9 cellular contexts compared by ENCODE assay signal in the genomic region with DNA sequence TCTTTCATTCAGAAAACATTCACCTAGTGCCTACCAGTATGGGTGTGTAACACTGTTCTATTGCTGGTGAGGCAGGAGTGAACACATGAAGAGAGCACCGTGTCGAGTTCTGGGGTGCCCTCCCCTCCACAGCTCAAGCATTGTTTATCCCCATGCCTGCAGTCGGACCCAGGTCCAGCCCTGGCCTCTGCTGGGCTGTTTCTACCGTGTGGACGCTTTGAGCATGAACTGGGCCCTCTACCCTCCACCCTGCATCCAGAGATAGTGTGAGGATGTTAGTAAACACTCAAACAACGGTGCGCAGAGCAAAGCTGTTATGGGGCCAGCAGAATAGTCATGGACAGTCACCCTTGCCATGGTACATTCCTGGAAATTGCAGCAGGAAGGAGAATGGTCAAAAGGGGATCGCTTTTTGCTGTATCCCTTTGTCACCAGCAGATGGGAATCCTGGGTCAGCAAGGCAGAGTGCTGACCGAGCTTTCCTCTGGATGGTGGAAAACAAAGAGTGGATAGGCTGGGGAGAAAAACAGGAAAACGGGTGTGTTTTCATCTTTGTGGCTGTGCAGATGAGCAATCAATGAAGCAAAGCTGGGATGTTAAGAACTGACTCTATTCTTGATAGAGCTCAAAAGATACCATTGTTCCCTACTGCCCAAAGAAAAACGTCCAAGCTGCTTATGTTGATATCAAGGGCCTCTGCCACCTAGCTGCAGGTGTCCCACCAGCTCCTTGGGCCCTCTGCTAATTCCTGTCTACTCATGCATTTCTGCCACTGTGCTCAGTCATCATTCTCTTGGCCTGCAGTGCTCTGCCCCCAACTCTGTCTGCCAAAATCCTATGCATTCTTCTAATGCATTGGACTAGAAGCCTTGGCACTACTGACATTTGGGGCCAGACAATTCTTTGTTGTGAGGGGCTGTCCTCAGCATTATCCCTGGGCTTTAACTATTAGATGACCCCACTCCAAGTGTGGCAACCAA. TPM values are rescaled to one million over a fixed set of nuclear protein-coding genes. Genes with fewer than 3 reads are reported as not detected.
DNase-seq lines count a peak whose midpoint lies in the region; ATAC-seq and TF ChIP-seq lines count a peak whose summit lies in the region.
"Had no signal": no experiment of that assay in that cellular context is flagged by ENCODE, and none has a peak within 500 bp of the region (broad histone marks: within the 10 kb centered on the region; RNA-seq: fewer than 3 reads in every experiment).

No MANE protein-coding gene starts in this region.

- H3K4me3 Mint-ChIP-seq in brain: no peak overlapping the region

- ATAC-seq in gastrocnemius medialis: peak; percentile 48 to 51

- in situ Hi-C loops in gastrocnemius medialis (cut with MboI; ENCODE audit: low sequenced_read_pairs in 4 of 4): no loop called here

- no peaks in the 10 kb centered on the region for H3K27me3 ChIP-seq in gastrocnemius medialis
- H3K27me3 ChIP-seq in thyroid gland: no peaks in the 10 kb centered on the region

- H3K9me3 Mint-ChIP-seq in brain: peaks cover 0 to 3% (median 0%) of the 10 kb centered on the region in 5 experiments

- H3K36me3 Mint-ChIP-seq in brain: no peaks in the 10 kb centered on the region

- intact Hi-C loops in gastrocnemius medialis (cut with DNase I; ENCODE audit: low total_unique reads) (no loop called here), thyroid gland (cut with DNase I) (no loop called here)

- no peak overlapping the region for H3K4me3 ChIP-seq in gastrocnemius medialis
- H3K4me3 ChIP-seq in thyroid gland (replicated peaks in 1 of 3): no peak overlapping the region

- peak overlapping the region in 3 of 4 donors; percentile 8 to 56 (median 38) for H3K27ac ChIP-seq in gastrocnemius medialis
- peak overlapping the region in 1 of 3 donors; percentile 38 for H3K27ac ChIP-seq in thyroid gland

- H3K36me3 ChIP-seq in gastrocnemius medialis (no peaks in the 10 kb centered on the region), thyroid gland (no peaks in the 10 kb centered on the region)

- WGBS in thyroid gland, 2 donors: 61 to 72% methylated on average over 11 of the region's 11 CpGs

- CTCF ChIA-PET in HEK293T (lab: Yijun Ruan, JAX): interaction anchor here (1.1 kb wide), 1 partner anchor 56 kb away, joined by 3 read pairs; no protein-coding TSS in a partner anchor

- H3K4me1 Mint-ChIP-seq in brain: peaks cover 80% of the 10 kb centered on the region

- H3K9me3 ChIP-seq in gastrocnemius medialis: no peaks in the 10 kb centered on the region
- H3K9me3 ChIP-seq in thyroid gland: no peaks in the 10 kb centered on the region

- H3K4me1 ChIP-seq in gastrocnemius medialis (peaks cover 36 to 37% of the 10 kb centered on the region in 2 donors), thyroid gland (no peaks in the 10 kb centered on the region)

- DNase-seq in HEK293T (ENCODE audit: extremely low spot score): peak; percentile 20
- peak; percentile 12 for DNase-seq in iPS DF 19.7 (ENCODE audit: low read depth, low spot score)
- DNase-seq in gastrocnemius medialis: no peak
- no peak for DNase-seq in thyroid gland
- DNase-seq in SIG-M5 (lab: John Stamatoyannopoulos, UW): no peak
- no peak for DNase-seq in activated T-cell treated with anti-CD3 and anti-CD28 coated beads, Interleukin-2, amount 50 U/mL, for 48 hours
- no peak for DNase-seq in NCI-H128 (lab: John Stamatoyannopoulos, UW; ENCODE audit: unreplicated experiment)
- DNase-seq: effector CD4-positive, alpha-beta T cell had no signal

- H3K27ac Mint-ChIP-seq in brain: peak overlapping the region in 4 of 5 experiments; percentile 30 to 82 (median 70)

- POLR2A ChIA-PET in HEK293T (lab: Yijun Ruan, JAX): no interaction called here

- TF ChIP-seq POLR2A in gastrocnemius medialis (IDR thresholded peaks at IDR 0.05) (no peak), thyroid gland (IDR thresholded peaks at IDR 0.05) (no peak)

- TF ChIP-seq CTCF in brain (conservative IDR thresholded peaks at IDR 0.05): peak in 1 of 2 experiments; percentile 41
- TF ChIP-seq CTCF in gastrocnemius medialis (IDR thresholded peaks at IDR 0.05 in 4 of 5, conservative IDR thresholded peaks at IDR 0.05 in 1 of 5): peak in 4 of 5 experiments; percentile 5 to 47 (median 30)
- no peak for TF ChIP-seq CTCF in thyroid gland (IDR thresholded peaks at IDR 0.05)

- H3K27me3 Mint-ChIP-seq in brain: no peaks in the 10 kb centered on the region

TF ChIP-seq in HEK293T, 16 proteins besides CTCF, POLR2A, EP300 and RAD21:
- TF ChIP-seq SUZ12 (IDR thresholded peaks at IDR 0.05) (no peak), FOXM1 (IDR thresholded peaks at IDR 0.05; ENCODE audit: borderline replicate concordance) (no peak), FOXK2 (IDR thresholded peaks at IDR 0.05) (no peak), NFRKB (IDR thresholded peaks at IDR 0.05) (no peak), ZNF384 (IDR thresholded peaks at IDR 0.05) (no peak), BHLHE40 (IDR thresholded peaks at IDR 0.05; ENCODE audit: borderline replicate concordance) (no peak), SP1 (IDR thresholded peaks at IDR 0.05) (no peak), ELF4 (IDR thresholded peaks at IDR 0.05) (no peak), TARDBP (IDR thresholded peaks at IDR 0.05) (no peak)

RNA-seq across cellular contexts. Expression of a gene that starts 38.7 kb away (rescaled TPM):
- 12.1 TPM for polyA plus RNA-seq in brain (ENCODE audit: insufficient read depth, low read depth, low replicate concordance)
- total RNA-seq in gastrocnemius medialis (10 to 100 TPM in 1 of 4 donors, 1 to 10 TPM in 3; 4.2 to 16.0 (median 6.3) TPM), thyroid gland (1 to 10 TPM; 2.5 to 7.1 (median 5.5) TPM)

Comparison
In these comparisons a context has a peak if more than half of its experiments do, and no peak if none do; other contexts are left out.
1. DNase-seq: peak in HEK293T (single experiment) and iPS DF 19.7 (single experiment); none in gastrocnemius medialis (0 of 2), thyroid gland (0 of 2), SIG-M5 (single experiment), activated T-cell treated with anti-CD3 and anti-CD28 coated beads, Interleukin-2, amount 50 U/mL, for 48 hours (0 of 2) and NCI-H128 (single experiment).
2. CTCF ChIP-seq: peak in gastrocnemius medialis (4 of 5); none in thyroid gland (0 of 6).